In the genomic region with DNA sequence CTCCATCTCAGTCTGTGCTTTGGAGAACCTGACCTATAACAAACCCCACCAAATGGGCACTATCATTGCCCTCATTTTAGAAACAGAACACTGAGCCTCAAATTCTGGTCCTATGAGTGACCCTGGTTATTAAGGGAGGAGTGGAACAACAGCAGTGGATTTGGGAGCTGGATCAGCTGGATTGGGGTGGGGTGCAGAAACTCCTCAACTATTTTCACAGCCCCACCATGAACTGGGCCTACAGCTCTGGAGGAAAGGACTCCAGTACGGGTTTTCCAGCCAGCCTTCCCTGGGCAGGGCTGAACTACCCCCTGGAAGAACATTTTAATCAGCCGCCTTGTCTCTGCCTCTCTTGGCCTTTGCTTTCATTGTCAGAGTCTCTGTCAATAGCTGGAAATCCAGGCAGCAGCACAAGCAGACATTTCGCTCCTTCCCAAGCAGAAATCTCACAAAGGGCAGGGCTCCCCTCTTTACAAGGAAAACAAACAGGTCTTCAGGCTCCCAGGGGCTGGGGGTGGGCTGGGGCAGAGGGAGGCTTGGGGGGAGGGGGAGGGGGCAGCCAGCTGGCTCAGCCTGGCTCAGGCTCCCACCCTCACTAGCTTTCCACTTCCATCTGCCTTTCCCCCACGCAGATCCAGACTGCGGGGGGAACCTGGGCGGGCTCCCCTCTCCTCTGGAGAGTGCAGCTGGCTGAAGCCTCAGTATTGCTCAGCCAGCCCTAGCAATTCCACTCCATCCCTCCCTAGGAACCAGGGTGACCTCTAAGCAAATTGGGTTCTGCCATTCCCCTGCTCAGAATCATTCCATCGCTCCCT, we compare ENCODE assay signal across 8 cellular contexts. TPM values are rescaled to one million over a fixed set of nuclear protein-coding genes. Genes with fewer than 3 reads are reported as not detected.
DNase-seq lines count a peak whose midpoint lies in the region; ATAC-seq and TF ChIP-seq lines count a peak whose summit lies in the region.

No MANE protein-coding gene starts in this region.

- peak; percentile 35 for TF ChIP-seq RAD21 in SK-N-SH (IDR thresholded peaks at IDR 0.05; ENCODE audit: low read length)

- H4K20me1 ChIP-seq in SK-N-SH (ENCODE audit: insufficient read depth) (no peaks in the 10 kb centered on the region), osteoblast (ENCODE audit: insufficient read depth, low read length) (no peaks in the 10 kb centered on the region)

- H3K79me2 ChIP-seq in SK-N-SH (ENCODE audit: insufficient read depth) = no peaks in the 10 kb centered on the region
- H3K79me2 ChIP-seq in osteoblast (ENCODE audit: insufficient read depth, low read length) = no peaks in the 10 kb centered on the region

- H3K4me3 ChIP-seq in SK-N-SH (ENCODE audit: low read depth in 2 of 2, low read length in 1 of 2) (no peak overlapping the region; a peak in 1 of 4 replicates), foreskin fibroblast (ENCODE audit: low read depth in 1 of 2, low read length in 2 of 2) (no peak overlapping the region), osteoblast (ENCODE audit: insufficient read depth, low read length) (no peak overlapping the region)

- H2AFZ ChIP-seq in SK-N-SH (ENCODE audit: low read depth) (no peak overlapping the region), osteoblast (ENCODE audit: low read length) (no peak overlapping the region)

- H3K9ac ChIP-seq in SK-N-SH = no peak overlapping the region

- peak in 1 of 2 experiments; percentile 60; a peak in 1 of 4 replicates for TF ChIP-seq EP300 in SK-N-SH (IDR thresholded peaks at IDR 0.05; ENCODE audit: borderline replicate concordance in 1 of 2, low read depth in 1 of 2, low read length in 1 of 2)

- no peaks in the 10 kb centered on the region for H3K9me2 ChIP-seq in SK-N-SH

- POLR2A ChIA-PET in SK-N-SH (lab: Yijun Ruan, JAX) = interaction anchor here (1.2 to 2.3 kb wide), 4 partner anchors 10 to 44 kb away, joined by 4 to 12 read pairs (median 8); a partner anchor contains a TSS

- 13% methylated on average over 7 of the region's 7 CpGs for WGBS in SK-N-SH (ENCODE audit: low lambda C conversion rate)

- no peaks in the 10 kb centered on the region; the same call in none of the 2 replicates for H3K27me3 ChIP-seq in SK-N-SH (ENCODE audit: insufficient read depth)
- H3K27me3 ChIP-seq in osteoblast (ENCODE audit: insufficient read depth, low read length) = peaks cover under 1% of the 10 kb centered on the region

- CTCF ChIA-PET in SK-N-SH (lab: Yijun Ruan, JAX) = interaction anchor here (0.7 to 4.3 kb wide), 6 partner anchors 10 to 633 kb away, joined by 3 to 28 read pairs (median 4); no protein-coding TSS in a partner anchor

- H3K36me3 ChIP-seq in SK-N-SH (replicated peaks in 1 of 2; ENCODE audit: control insufficient read depth in 1 of 2, insufficient read depth in 2 of 2, low read length in 1 of 2) = no peaks in the 10 kb centered on the region
- H3K36me3 ChIP-seq in osteoblast (ENCODE audit: insufficient read depth, low read length) = no peaks in the 10 kb centered on the region

- peak; percentile 90 for DNase-seq in CMK (ENCODE audit: low read depth)
- peak; percentile 63 for DNase-seq in NCI-H1048 (lab: John Stamatoyannopoulos, UW)
- DNase-seq in SK-N-SH = peak; percentile 85
- DNase-seq in foreskin fibroblast = peak; percentile 70 to 83
- DNase-seq in osteoblast (ENCODE audit: insufficient read length, low spot score, missing footprints) = peak; percentile 94
- no peak for DNase-seq in OCI-M2 (lab: John Stamatoyannopoulos, UW; ENCODE audit: unreplicated experiment)

- TF ChIP-seq CTCF in SK-N-SH (IDR thresholded peaks at IDR 0.05) (no peak), foreskin fibroblast (IDR thresholded peaks at IDR 0.05; ENCODE audit: low read depth, low read length) (no peak), osteoblast (IDR thresholded peaks at IDR 0.05; ENCODE audit: extremely low read depth, low read depth, low read length) (no peak)

- H3K27ac ChIP-seq in SK-N-SH (ENCODE audit: low read depth in 2 of 2, low read length in 1 of 2) (peak overlapping the region; percentile 36 to 91; a peak in 3 of 4 replicates), osteoblast (ENCODE audit: low read depth, low read length) (no peak overlapping the region)

- H3K9me3 ChIP-seq in SK-N-SH = no peaks in the 10 kb centered on the region
- H3K9me3 ChIP-seq in osteoblast (ENCODE audit: low read depth, low read length) = no peaks in the 10 kb centered on the region

- H3K4me2 ChIP-seq in SK-N-SH (peak overlapping the region; percentile 64; the same call in 1 of the 2 replicates), osteoblast (ENCODE audit: insufficient read depth, low read length) (peak overlapping the region; percentile 60)

- H3K4me1 ChIP-seq in SK-N-SH (ENCODE audit: control insufficient read depth in 1 of 2, insufficient read depth in 2 of 2, low read depth in 1 of 2, low read length in 1 of 2) (peaks cover 5 to 26% of the 10 kb centered on the region in 2 experiments; a peak in 3 of 4 replicates), osteoblast (ENCODE audit: insufficient read depth, low read length) (peaks cover 14% of the 10 kb centered on the region)

- no peaks in the 10 kb centered on the region for H3F3A ChIP-seq in SK-N-SH (replicated peaks; ENCODE audit: insufficient read depth)

- ATAC-seq in HG03139 (IDR thresholded peaks at IDR 0.05; ENCODE audit: unreplicated experiment) (no peak), GM18867 (IDR thresholded peaks at IDR 0.05; ENCODE audit: unreplicated experiment) (no peak)

TF ChIP-seq in SK-N-SH, 30 proteins besides CTCF, POLR2A, EP300 and RAD21 (continues in another document):
- TF ChIP-seq, protein P1, sequence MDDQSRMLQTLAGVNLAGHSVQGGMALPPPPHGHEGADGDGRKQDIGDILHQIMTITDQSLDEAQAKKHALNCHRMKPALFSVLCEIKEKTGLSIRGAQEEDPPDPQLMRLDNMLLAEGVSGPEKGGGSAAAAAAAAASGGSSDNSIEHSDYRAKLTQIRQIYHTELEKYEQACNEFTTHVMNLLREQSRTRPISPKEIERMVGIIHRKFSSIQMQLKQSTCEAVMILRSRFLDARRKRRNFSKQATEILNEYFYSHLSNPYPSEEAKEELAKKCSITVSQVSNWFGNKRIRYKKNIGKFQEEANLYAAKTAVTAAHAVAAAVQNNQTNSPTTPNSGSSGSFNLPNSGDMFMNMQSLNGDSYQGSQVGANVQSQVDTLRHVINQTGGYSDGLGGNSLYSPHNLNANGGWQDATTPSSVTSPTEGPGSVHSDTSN (IDR thresholded peaks at IDR 0.05) = peak; percentile 28; the same call in 1 of the 2 replicates
- TF ChIP-seq, protein P2, sequence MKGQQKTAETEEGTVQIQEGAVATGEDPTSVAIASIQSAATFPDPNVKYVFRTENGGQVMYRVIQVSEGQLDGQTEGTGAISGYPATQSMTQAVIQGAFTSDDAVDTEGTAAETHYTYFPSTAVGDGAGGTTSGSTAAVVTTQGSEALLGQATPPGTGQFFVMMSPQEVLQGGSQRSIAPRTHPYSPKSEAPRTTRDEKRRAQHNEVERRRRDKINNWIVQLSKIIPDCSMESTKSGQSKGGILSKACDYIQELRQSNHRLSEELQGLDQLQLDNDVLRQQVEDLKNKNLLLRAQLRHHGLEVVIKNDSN (IDR thresholded peaks at IDR 0.05; ENCODE audit: borderline replicate concordance, low read depth) = no peak
- TF ChIP-seq NRF1 (IDR thresholded peaks at IDR 0.05; ENCODE audit: low read depth, low read length) (no peak), MEF2A (IDR thresholded peaks at IDR 0.05; ENCODE audit: borderline replicate concordance, low read depth) (no peak), GABPA (IDR thresholded peaks at IDR 0.05; ENCODE audit: low read depth) (no peak), ELF1 (IDR thresholded peaks at IDR 0.05) (no peak), TEAD4 (IDR thresholded peaks at IDR 0.05; ENCODE audit: borderline replicate concordance, insufficient read depth) (no peak), RCOR1 (IDR thresholded peaks at IDR 0.05; ENCODE audit: low read length) (peak; percentile 49; the same call in 1 of the 2 replicates), FOXJ3 (CRISPR knock-in tag; IDR thresholded peaks at IDR 0.05) (no peak), YY1 (IDR thresholded peaks at IDR 0.05; ENCODE audit: low read depth) (no peak), NFIC (IDR thresholded peaks at IDR 0.05; ENCODE audit: borderline replicate concordance) (no peak), CHD2 (IDR thresholded peaks at IDR 0.05; ENCODE audit: low read length, partially characterized antibody) (peak; percentile 49), SIN3A (IDR thresholded peaks at IDR 0.05; ENCODE audit: borderline replicate concordance, low read depth, low read length) (no peak)
- TF ChIP-seq, protein P3, sequence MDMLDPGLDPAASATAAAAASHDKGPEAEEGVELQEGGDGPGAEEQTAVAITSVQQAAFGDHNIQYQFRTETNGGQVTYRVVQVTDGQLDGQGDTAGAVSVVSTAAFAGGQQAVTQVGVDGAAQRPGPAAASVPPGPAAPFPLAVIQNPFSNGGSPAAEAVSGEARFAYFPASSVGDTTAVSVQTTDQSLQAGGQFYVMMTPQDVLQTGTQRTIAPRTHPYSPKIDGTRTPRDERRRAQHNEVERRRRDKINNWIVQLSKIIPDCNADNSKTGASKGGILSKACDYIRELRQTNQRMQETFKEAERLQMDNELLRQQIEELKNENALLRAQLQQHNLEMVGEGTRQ (IDR thresholded peaks at IDR 0.05; ENCODE audit: borderline replicate concordance, low read depth, low read length) = no peak
- TF ChIP-seq, protein P4, sequence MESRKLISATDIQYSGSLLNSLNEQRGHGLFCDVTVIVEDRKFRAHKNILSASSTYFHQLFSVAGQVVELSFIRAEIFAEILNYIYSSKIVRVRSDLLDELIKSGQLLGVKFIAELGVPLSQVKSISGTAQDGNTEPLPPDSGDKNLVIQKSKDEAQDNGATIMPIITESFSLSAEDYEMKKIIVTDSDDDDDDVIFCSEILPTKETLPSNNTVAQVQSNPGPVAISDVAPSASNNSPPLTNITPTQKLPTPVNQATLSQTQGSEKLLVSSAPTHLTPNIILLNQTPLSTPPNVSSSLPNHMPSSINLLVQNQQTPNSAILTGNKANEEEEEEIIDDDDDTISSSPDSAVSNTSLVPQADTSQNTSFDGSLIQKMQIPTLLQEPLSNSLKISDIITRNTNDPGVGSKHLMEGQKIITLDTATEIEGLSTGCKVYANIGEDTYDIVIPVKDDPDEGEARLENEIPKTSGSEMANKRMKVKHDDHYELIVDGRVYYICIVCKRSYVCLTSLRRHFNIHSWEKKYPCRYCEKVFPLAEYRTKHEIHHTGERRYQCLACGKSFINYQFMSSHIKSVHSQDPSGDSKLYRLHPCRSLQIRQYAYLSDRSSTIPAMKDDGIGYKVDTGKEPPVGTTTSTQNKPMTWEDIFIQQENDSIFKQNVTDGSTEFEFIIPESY (IDR thresholded peaks at IDR 0.05; ENCODE audit: borderline replicate concordance, low read depth) = no peak

RNA-seq across cellular contexts. Expression of a gene that starts 13.7 kb away (rescaled TPM):
- polyA plus RNA-seq in SK-N-SH (2012; rRNA removed) = 8.4 and 14.7 TPM in 2 replicates
- 6.1 and 8.4 TPM in 2 replicates for polyA plus RNA-seq in SK-N-SH (2012; cell fraction: cytosol; rRNA removed)
- 42.8 and 50.1 TPM in 2 replicates for polyA plus RNA-seq in SK-N-SH (2012; cell fraction: nucleus; rRNA removed)
- 21.5 and 29.7 TPM in 2 replicates for total RNA-seq in osteoblast
